32 cellular contexts compared by ENCODE assay signal in genomic region chr6:86423571-86423970, GRCh38.
"Had no signal": no experiment of that assay in that cellular context is flagged by ENCODE, and none has a peak within 500 bp of the region (broad histone marks: within the 10 kb centered on the region; RNA-seq: fewer than 3 reads in every experiment).

No MANE protein-coding gene starts in this region.

- ATAC-seq: activated CD8-positive, alpha-beta T cell treated with anti-CD3 and anti-CD28 coated beads for 36 hours; activated naive CD4-positive, alpha-beta T cell treated with anti-CD3 and anti-CD28 coated beads, Interleukin-2, amount 50 U/mL, for 72 hours; activated T-cell treated with anti-CD3 and anti-CD28 coated beads, Interleukin-2, amount 50 U/mL, for 4 hours; activated T-cell treated with anti-CD3 and anti-CD28 coated beads, Interleukin-2, amount 50 U/mL, for 72 hours; activated T-helper 17 cell treated with anti-CD3 and anti-CD28 coated beads, Interleukin-2, amount 50 U/mL, for 72 hours; body of pancreas had no signal

- DNase-seq: activated B cell treated with CpG ODN at 0.5 μM for 24 hours; activated CD4-positive, alpha-beta memory T cell treated with anti-CD3 and anti-CD28 coated beads for 36 hours; activated CD4-positive, alpha-beta T cell treated with anti-CD3 and anti-CD28 coated beads for 4 hours; activated CD4-positive, alpha-beta T cell treated with anti-CD3 and anti-CD28 coated beads, Interleukin-2, amount 10 ng/mL, durations not matched to agents 24 days and 14 days; activated CD4-positive, alpha-beta T cell treated with anti-CD3 and anti-CD28 coated beads, Interleukin-2, amount 50 U/mL, for 1 hour; activated CD4-positive, alpha-beta T cell treated with anti-CD3 and anti-CD28 coated beads, Interleukin-2, amount 50 U/mL, for 4 hours; activated CD4-positive, CD25-positive, alpha-beta regulatory T cell treated with anti-CD3 and anti-CD28 coated beads, Interleukin-2, amount 50 U/mL, for 72 hours; activated CD8-positive, alpha-beta memory T cell treated with anti-CD3 and anti-CD28 coated beads, Interleukin-2, amount 50 U/mL, for 4 hours; activated CD8-positive, alpha-beta T cell treated with anti-CD3 and anti-CD28 coated beads for 36 hours; activated effector memory CD4-positive, alpha-beta T cell treated with anti-CD3 and anti-CD28 coated beads, Interleukin-2, amount 50 U/mL, for 16 hours; activated gamma-delta T cell treated with Interleukin-2 at 50 U/mL for 16 hours; activated naive CD4-positive, alpha-beta T cell; activated naive CD4-positive, alpha-beta T cell treated with anti-CD3 and anti-CD28 coated beads for 36 hours; activated naive CD4-positive, alpha-beta T cell treated with anti-CD3 and anti-CD28 coated beads, Interleukin-2, amount 50 U/mL, for 16 hours; activated naive CD8-positive, alpha-beta T cell treated with anti-CD3 and anti-CD28 coated beads for 36 hours; activated T-cell treated with anti-CD3 and anti-CD28 coated beads for 4 hours; activated T-cell treated with anti-CD3 and anti-CD28 coated beads, Interleukin-2, amount 50 U/mL, for 1 hour; activated T-cell treated with anti-CD3 and anti-CD28 coated beads, Interleukin-2, amount 50 U/mL, for 4 hours; activated T-cell treated with anti-CD3 and anti-CD28 coated beads, Interleukin-2, amount 50 U/mL, for 72 hours; adrenal gland; amniotic stem cell; aorta; body of pancreas; brain microvascular endothelial cell; central memory CD4-positive, alpha-beta T cell; T-helper 1 cell; T-helper 2 cell; T-helper 9 cell had no signal

- H3K27me3 ChIP-seq: adrenal gland, body of pancreas, brain microvascular endothelial cell, breast epithelium had no signal

- H3K4me3 ChIP-seq: adrenal gland, body of pancreas, breast epithelium had no signal

- H3K4me1 ChIP-seq: adrenal gland, body of pancreas, breast epithelium had no signal

- H3K36me3 ChIP-seq: adrenal gland, brain microvascular endothelial cell, breast epithelium had no signal

- H3K27ac ChIP-seq: adrenal gland, body of pancreas, brain microvascular endothelial cell, breast epithelium, VCaP had no signal

- H3K9me3 ChIP-seq: adrenal gland, body of pancreas, breast epithelium had no signal
